Comparison of ENCODE assay signal across 1 cellular context in genomic region chr19:10270180-10270615, GRCh38.
TF ChIP-seq lines count a peak whose summit lies in the region.

No MANE protein-coding gene starts in this region.

TF ChIP-seq in K562, 482 proteins besides CTCF, POLR2A, EP300 and RAD21 (continued from another document and continues in another):
- TF ChIP-seq GMEB1 (CRISPR knock-in tag; IDR thresholded peaks at IDR 0.05) (no peak), ERF (CRISPR knock-in tag; IDR thresholded peaks at IDR 0.05) (peak; percentile 2; the same call in 1 of the 2 replicates), ATF1 (CRISPR knock-in tag; IDR thresholded peaks at IDR 0.05) (no peak), ATF1 (tag; IDR thresholded peaks at IDR 0.05) (no peak), ZBED1 (IDR thresholded peaks at IDR 0.05) (no peak), HOXB6 (CRISPR knock-in tag; IDR thresholded peaks at IDR 0.05; ENCODE audit: borderline replicate concordance) (no peak), ZHX1 (conservative IDR thresholded peaks at IDR 0.05; ENCODE audit: low read length) (no peak), ZNF639 (CRISPR knock-in tag; conservative IDR thresholded peaks at IDR 0.05 in 1 of 2, IDR thresholded peaks at IDR 0.05 in 1 of 2) (peak in 1 of 2 experiments; percentile 47; a peak in 1 of 4 replicates), HNRNPL (IDR thresholded peaks at IDR 0.05; ENCODE audit: low read depth, low read length) (no peak), ZNF431 (CRISPR knock-in tag; IDR thresholded peaks at IDR 0.05) (no peak), ZNF778 (CRISPR knock-in tag; IDR thresholded peaks at IDR 0.05) (no peak), ZNF785 (CRISPR knock-in tag; IDR thresholded peaks at IDR 0.05) (no peak), XRCC3 (IDR thresholded peaks at IDR 0.05) (no peak), ZBTB34 (CRISPR knock-in tag; IDR thresholded peaks at IDR 0.05) (no peak), RBM14 (IDR thresholded peaks at IDR 0.05; ENCODE audit: borderline replicate concordance, insufficient read depth, low read depth, low read length) (peak; percentile 78; the same call in 1 of the 2 replicates), NFIX (CRISPR knock-in tag; IDR thresholded peaks at IDR 0.05; ENCODE audit: low read depth) (no peak), ILK (tag; IDR thresholded peaks at IDR 0.05; ENCODE audit: borderline replicate concordance, low read depth) (no peak), NR2C2 (CRISPR knock-in tag; IDR thresholded peaks at IDR 0.05) (0 out of 2 replicates have a peak, but pooled peaks have one; percentile 29), NR2C2 (tag; IDR thresholded peaks at IDR 0.05) (no peak), KDM2B (CRISPR knock-in tag; IDR thresholded peaks at IDR 0.05) (no peak), CBX8 (IDR thresholded peaks at IDR 0.05; ENCODE audit: borderline replicate concordance, extremely low read depth, low read depth, low read length, poor library complexity, severe bottlenecking) (no peak), EP400 (IDR thresholded peaks at IDR 0.05) (no peak), ZNF232 (CRISPR knock-in tag; IDR thresholded peaks at IDR 0.05) (0 out of 2 replicates have a peak, but pooled peaks have one; percentile 35), E2F6 (IDR thresholded peaks at IDR 0.05; ENCODE audit: borderline replicate concordance in 1 of 2, extremely low read depth in 1 of 2, insufficient read depth in 1 of 2, insufficient read length in 1 of 2, low read depth in 1 of 2, low read length in 1 of 2, poor library complexity in 1 of 2, severe bottlenecking in 1 of 2) (peak in 1 of 2 experiments; percentile 52), SRSF1 (IDR thresholded peaks at IDR 0.05; ENCODE audit: low read depth, low read length) (no peak), E2F8 (IDR thresholded peaks at IDR 0.05; ENCODE audit: low read depth, partially characterized antibody) (no peak), ZNF512 (tag; IDR thresholded peaks at IDR 0.05) (no peak), PKNOX1 (IDR thresholded peaks at IDR 0.05) (no peak), NCOA6 (IDR thresholded peaks at IDR 0.05) (peak; percentile 49; the same call in 1 of the 2 replicates)
- TF ChIP-seq, protein P1, sequence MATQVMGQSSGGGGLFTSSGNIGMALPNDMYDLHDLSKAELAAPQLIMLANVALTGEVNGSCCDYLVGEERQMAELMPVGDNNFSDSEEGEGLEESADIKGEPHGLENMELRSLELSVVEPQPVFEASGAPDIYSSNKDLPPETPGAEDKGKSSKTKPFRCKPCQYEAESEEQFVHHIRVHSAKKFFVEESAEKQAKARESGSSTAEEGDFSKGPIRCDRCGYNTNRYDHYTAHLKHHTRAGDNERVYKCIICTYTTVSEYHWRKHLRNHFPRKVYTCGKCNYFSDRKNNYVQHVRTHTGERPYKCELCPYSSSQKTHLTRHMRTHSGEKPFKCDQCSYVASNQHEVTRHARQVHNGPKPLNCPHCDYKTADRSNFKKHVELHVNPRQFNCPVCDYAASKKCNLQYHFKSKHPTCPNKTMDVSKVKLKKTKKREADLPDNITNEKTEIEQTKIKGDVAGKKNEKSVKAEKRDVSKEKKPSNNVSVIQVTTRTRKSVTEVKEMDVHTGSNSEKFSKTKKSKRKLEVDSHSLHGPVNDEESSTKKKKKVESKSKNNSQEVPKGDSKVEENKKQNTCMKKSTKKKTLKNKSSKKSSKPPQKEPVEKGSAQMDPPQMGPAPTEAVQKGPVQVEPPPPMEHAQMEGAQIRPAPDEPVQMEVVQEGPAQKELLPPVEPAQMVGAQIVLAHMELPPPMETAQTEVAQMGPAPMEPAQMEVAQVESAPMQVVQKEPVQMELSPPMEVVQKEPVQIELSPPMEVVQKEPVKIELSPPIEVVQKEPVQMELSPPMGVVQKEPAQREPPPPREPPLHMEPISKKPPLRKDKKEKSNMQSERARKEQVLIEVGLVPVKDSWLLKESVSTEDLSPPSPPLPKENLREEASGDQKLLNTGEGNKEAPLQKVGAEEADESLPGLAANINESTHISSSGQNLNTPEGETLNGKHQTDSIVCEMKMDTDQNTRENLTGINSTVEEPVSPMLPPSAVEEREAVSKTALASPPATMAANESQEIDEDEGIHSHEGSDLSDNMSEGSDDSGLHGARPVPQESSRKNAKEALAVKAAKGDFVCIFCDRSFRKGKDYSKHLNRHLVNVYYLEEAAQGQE (CRISPR knock-in tag; IDR thresholded peaks at IDR 0.05; ENCODE audit: low read depth) = no peak
- TF ChIP-seq, protein P2, sequence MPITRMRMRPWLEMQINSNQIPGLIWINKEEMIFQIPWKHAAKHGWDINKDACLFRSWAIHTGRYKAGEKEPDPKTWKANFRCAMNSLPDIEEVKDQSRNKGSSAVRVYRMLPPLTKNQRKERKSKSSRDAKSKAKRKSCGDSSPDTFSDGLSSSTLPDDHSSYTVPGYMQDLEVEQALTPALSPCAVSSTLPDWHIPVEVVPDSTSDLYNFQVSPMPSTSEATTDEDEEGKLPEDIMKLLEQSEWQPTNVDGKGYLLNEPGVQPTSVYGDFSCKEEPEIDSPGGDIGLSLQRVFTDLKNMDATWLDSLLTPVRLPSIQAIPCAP (CRISPR knock-in tag; IDR thresholded peaks at IDR 0.05; ENCODE audit: borderline replicate concordance) = no peak
- TF ChIP-seq, protein P3, sequence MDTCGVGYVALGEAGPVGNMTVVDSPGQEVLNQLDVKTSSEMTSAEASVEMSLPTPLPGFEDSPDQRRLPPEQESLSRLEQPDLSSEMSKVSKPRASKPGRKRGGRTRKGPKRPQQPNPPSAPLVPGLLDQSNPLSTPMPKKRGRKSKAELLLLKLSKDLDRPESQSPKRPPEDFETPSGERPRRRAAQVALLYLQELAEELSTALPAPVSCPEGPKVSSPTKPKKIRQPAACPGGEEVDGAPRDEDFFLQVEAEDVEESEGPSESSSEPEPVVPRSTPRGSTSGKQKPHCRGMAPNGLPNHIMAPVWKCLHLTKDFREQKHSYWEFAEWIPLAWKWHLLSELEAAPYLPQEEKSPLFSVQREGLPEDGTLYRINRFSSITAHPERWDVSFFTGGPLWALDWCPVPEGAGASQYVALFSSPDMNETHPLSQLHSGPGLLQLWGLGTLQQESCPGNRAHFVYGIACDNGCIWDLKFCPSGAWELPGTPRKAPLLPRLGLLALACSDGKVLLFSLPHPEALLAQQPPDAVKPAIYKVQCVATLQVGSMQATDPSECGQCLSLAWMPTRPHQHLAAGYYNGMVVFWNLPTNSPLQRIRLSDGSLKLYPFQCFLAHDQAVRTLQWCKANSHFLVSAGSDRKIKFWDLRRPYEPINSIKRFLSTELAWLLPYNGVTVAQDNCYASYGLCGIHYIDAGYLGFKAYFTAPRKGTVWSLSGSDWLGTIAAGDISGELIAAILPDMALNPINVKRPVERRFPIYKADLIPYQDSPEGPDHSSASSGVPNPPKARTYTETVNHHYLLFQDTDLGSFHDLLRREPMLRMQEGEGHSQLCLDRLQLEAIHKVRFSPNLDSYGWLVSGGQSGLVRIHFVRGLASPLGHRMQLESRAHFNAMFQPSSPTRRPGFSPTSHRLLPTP (IDR thresholded peaks at IDR 0.05; ENCODE audit: borderline replicate concordance, extremely low read depth, insufficient read length) = no peak
